In genomic region chr1:64986903-64987871, GRCh38 we compare ENCODE assay signal across 1 cellular context.
TF ChIP-seq lines count a peak whose summit lies in the region.

No MANE protein-coding gene starts in this region.

TF ChIP-seq in K562, 482 proteins besides CTCF, POLR2A, EP300 and RAD21 (continues in another document):
- TF ChIP-seq ATF7 (IDR thresholded peaks at IDR 0.05), result peak; percentile 81
- TF ChIP-seq TAF9B (IDR thresholded peaks at IDR 0.05; ENCODE audit: partially characterized antibody), result no peak
- no peak for TF ChIP-seq MTF1 (CRISPR knock-in tag; IDR thresholded peaks at IDR 0.05; ENCODE audit: borderline replicate concordance)
- no peak for TF ChIP-seq ZNF589 (CRISPR knock-in tag; IDR thresholded peaks at IDR 0.05; ENCODE audit: low read depth)
- TF ChIP-seq E2F6 (IDR thresholded peaks at IDR 0.05; ENCODE audit: borderline replicate concordance in 1 of 2, extremely low read depth in 1 of 2, insufficient read depth in 1 of 2, insufficient read length in 1 of 2, low read depth in 1 of 2, low read length in 1 of 2, poor library complexity in 1 of 2, severe bottlenecking in 1 of 2), result no peak
- TF ChIP-seq ILF3 (IDR thresholded peaks at IDR 0.05; ENCODE audit: borderline replicate concordance), result no peak
- no peak for TF ChIP-seq ZNF592 (IDR thresholded peaks at IDR 0.05)
- no peak for TF ChIP-seq ZC3H4 (CRISPR knock-in tag; IDR thresholded peaks at IDR 0.05; ENCODE audit: borderline replicate concordance)
- TF ChIP-seq HNRNPL (IDR thresholded peaks at IDR 0.05; ENCODE audit: low read depth, low read length), result no peak
- peak in 1 of 2 experiments; percentile 62; a peak in 1 of 4 replicates for TF ChIP-seq FOXA3 (CRISPR knock-in tag; conservative IDR thresholded peaks at IDR 0.05 in 1 of 2, IDR thresholded peaks at IDR 0.05 in 1 of 2)
- no peak for TF ChIP-seq CLOCK (CRISPR knock-in tag; IDR thresholded peaks at IDR 0.05; ENCODE audit: borderline replicate concordance)
- no peak for TF ChIP-seq CHAMP1 (IDR thresholded peaks at IDR 0.05)
- no peak for TF ChIP-seq SAFB2 (IDR thresholded peaks at IDR 0.05; ENCODE audit: borderline replicate concordance, low read depth, low read length, severe bottlenecking)
- no peak for TF ChIP-seq NFATC3 (IDR thresholded peaks at IDR 0.05)
- TF ChIP-seq HBP1 (CRISPR knock-in tag; IDR thresholded peaks at IDR 0.05), result no peak
- no peak for TF ChIP-seq ZNF280A (IDR thresholded peaks at IDR 0.05; ENCODE audit: low read depth, partially characterized antibody)
- no peak for TF ChIP-seq ZNF584 (CRISPR knock-in tag; IDR thresholded peaks at IDR 0.05; ENCODE audit: low read depth)
- no peak for TF ChIP-seq ZZZ3 (IDR thresholded peaks at IDR 0.05)
- TF ChIP-seq ARID2 (IDR thresholded peaks at IDR 0.05), result no peak
- no peak for TF ChIP-seq ZBTB9 (CRISPR knock-in tag; IDR thresholded peaks at IDR 0.05)
- no peak for TF ChIP-seq ESRRB (CRISPR knock-in tag; IDR thresholded peaks at IDR 0.05; ENCODE audit: borderline replicate concordance)
- no peak for TF ChIP-seq GTF2E2 (tag; IDR thresholded peaks at IDR 0.05)
- TF ChIP-seq CBFA2T2 (conservative IDR thresholded peaks at IDR 0.05), result no peak
- TF ChIP-seq GABPB1 (CRISPR knock-in tag; IDR thresholded peaks at IDR 0.05), result no peak
- no peak for TF ChIP-seq LCOR (CRISPR knock-in tag; IDR thresholded peaks at IDR 0.05)
- no peak for TF ChIP-seq ZNF644 (tag; IDR thresholded peaks at IDR 0.05; ENCODE audit: low read depth)
- TF ChIP-seq FOXK1 (CRISPR knock-in tag; IDR thresholded peaks at IDR 0.05; ENCODE audit: borderline replicate concordance), result no peak
- TF ChIP-seq MAX (CRISPR knock-in tag; IDR thresholded peaks at IDR 0.05), result peak; percentile 35; the same call in 1 of the 2 replicates
- no peak for TF ChIP-seq CHD1 (IDR thresholded peaks at IDR 0.05; ENCODE audit: low read length)
- no peak for TF ChIP-seq ZNF232 (CRISPR knock-in tag; IDR thresholded peaks at IDR 0.05)
- TF ChIP-seq ZC3H11A (IDR thresholded peaks at IDR 0.05; ENCODE audit: low read depth, low read length), result no peak
- no peak for TF ChIP-seq ETV1 (tag; conservative IDR thresholded peaks at IDR 0.05; ENCODE audit: low read depth)
- no peak for TF ChIP-seq FUS (optimal IDR thresholded peaks at IDR 0.05; ENCODE audit: low read depth, low read length)
- TF ChIP-seq IFI16 (CRISPR knock-in tag; IDR thresholded peaks at IDR 0.05), result no peak
- TF ChIP-seq NFIX (CRISPR knock-in tag; IDR thresholded peaks at IDR 0.05; ENCODE audit: low read depth), result 0 out of 2 replicates have a peak, but pooled peaks have one; percentile 37
- TF ChIP-seq RFX1 (IDR thresholded peaks at IDR 0.05), result no peak
- no peak for TF ChIP-seq POLR2B (IDR thresholded peaks at IDR 0.05; ENCODE audit: low read depth, partially characterized antibody)
- TF ChIP-seq ADNP (tag; IDR thresholded peaks at IDR 0.05), result no peak
- TF ChIP-seq GTF2F1 (IDR thresholded peaks at IDR 0.05; ENCODE audit: low read depth, low read length), result no peak
- TF ChIP-seq RBM14 (IDR thresholded peaks at IDR 0.05; ENCODE audit: borderline replicate concordance, insufficient read depth, low read depth, low read length), result no peak
- TF ChIP-seq ZNF79 (CRISPR knock-in tag; IDR thresholded peaks at IDR 0.05; ENCODE audit: low read depth), result no peak
- no peak for TF ChIP-seq CSDE1 (IDR thresholded peaks at IDR 0.05)
- no peak for TF ChIP-seq DACH1 (IDR thresholded peaks at IDR 0.05; ENCODE audit: partially characterized antibody)
- no peak for TF ChIP-seq THAP7 (CRISPR knock-in tag; IDR thresholded peaks at IDR 0.05)
- TF ChIP-seq KAT7 (CRISPR knock-in tag; IDR thresholded peaks at IDR 0.05; ENCODE audit: borderline replicate concordance), result no peak
- no peak for TF ChIP-seq ARID1B (IDR thresholded peaks at IDR 0.05)
- TF ChIP-seq U2AF1 (optimal IDR thresholded peaks at IDR 0.05; ENCODE audit: low read depth, low read length), result no peak
- TF ChIP-seq ZNF165 (CRISPR knock-in tag; IDR thresholded peaks at IDR 0.05; ENCODE audit: borderline replicate concordance), result no peak
- TF ChIP-seq ZBED1 (IDR thresholded peaks at IDR 0.05), result no peak
- TF ChIP-seq CEBPZ (IDR thresholded peaks at IDR 0.05; ENCODE audit: borderline replicate concordance, low read depth, low read length), result no peak
- no peak for TF ChIP-seq DDX20 (tag; IDR thresholded peaks at IDR 0.05; ENCODE audit: low read depth)
